ENCODE assay signal across 27 cellular contexts in the genomic region with DNA sequence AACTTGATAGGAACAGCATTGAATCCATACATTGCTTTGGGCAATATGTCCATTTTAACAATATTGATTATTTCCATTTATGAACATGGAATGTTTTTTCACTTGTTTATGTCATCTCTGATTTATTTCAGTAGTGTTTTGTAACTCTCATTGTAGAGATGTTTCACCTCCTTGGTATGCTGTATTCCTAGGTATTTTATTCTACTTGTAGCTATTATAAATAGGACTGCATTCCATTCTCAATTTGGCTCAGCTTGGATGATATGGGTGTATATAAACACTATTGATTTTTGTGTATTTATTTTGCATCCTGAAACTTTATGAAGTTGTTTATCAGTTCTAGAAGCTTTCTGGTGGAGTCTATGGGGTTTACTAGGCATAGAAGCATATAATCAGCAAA.
"Had no signal": no experiment of that assay in that cellular context is flagged by ENCODE, and none has a peak within 500 bp of the region (broad histone marks: within the 10 kb centered on the region; RNA-seq: fewer than 3 reads in every experiment).

No MANE protein-coding gene starts in this region.

- DNase-seq: activated CD4-positive, alpha-beta T cell treated with anti-CD3 and anti-CD28 coated beads for 36 hours; activated CD4-positive, alpha-beta T cell treated with anti-CD3 and anti-CD28 coated beads, Interleukin-2, amount 10 ng/mL, durations not matched to agents 7 days and 5 days; activated CD4-positive, alpha-beta T cell treated with anti-CD3 and anti-CD28 coated beads, Interleukin-2, amount 50 U/mL, for 48 hours; activated CD8-positive, alpha-beta memory T cell treated with anti-CD3 and anti-CD28 coated beads, Interleukin-2, amount 50 U/mL, for 4 hours; activated gamma-delta T cell treated with Interleukin-2 at 50 U/mL for 16 hours; activated naive CD4-positive, alpha-beta T cell treated with anti-CD3 and anti-CD28 coated beads for 36 hours; activated T-cell treated with anti-CD3 and anti-CD28 coated beads for 4 hours; activated T-cell treated with anti-CD3 and anti-CD28 coated beads, Interleukin-2, amount 50 U/mL, for 4 hours; adrenal gland; brain microvascular endothelial cell; NCI-H1105; NCI-H1417 treated with DMSO at 0.1 percent for 48 hours; NCI-H187 treated with DMSO at 0.1 percent for 48 hours; NCI-H2081; NCI-H345; NCI-H524 treated with DMSO at 0.1 percent for 48 hours; SHP77 treated with DMSO at 0.1 percent for 48 hours; SK-N-SH had no signal

- H3K27me3 ChIP-seq: adrenal gland, brain microvascular endothelial cell, cardiac muscle cell, SJSA1 had no signal

- H3K27me3 Mint-ChIP-seq: activated CD4-positive, alpha-beta T cell treated with anti-CD3 and anti-CD28 coated beads for 36 hours; activated CD4-positive, alpha-beta T cell treated with anti-CD3 and anti-CD28 coated beads, Interleukin-2, amount 10 ng/mL, durations not matched to agents 7 days and 5 days; central memory CD8-positive, alpha-beta T cell had no signal

- H3K4me3 Mint-ChIP-seq: activated CD4-positive, alpha-beta T cell treated with anti-CD3 and anti-CD28 coated beads for 36 hours; activated CD4-positive, alpha-beta T cell treated with anti-CD3 and anti-CD28 coated beads, Interleukin-2, amount 10 ng/mL, durations not matched to agents 7 days and 5 days; activated naive CD4-positive, alpha-beta T cell treated with anti-CD3 and anti-CD28 coated beads for 36 hours; activated T-cell treated with anti-CD3 and anti-CD28 coated beads, Interleukin-2, amount 50 U/mL, for 4 hours; activated T-helper 1 cell treated with anti-CD3 and anti-CD28 coated beads, Interleukin-12 subunit alpha, Interleukin-12 subunit beta, Interleukin-2, Interleukin-4 antibody, amounts not matched to agents 30 ng/mL and 10 ng/mL and 1 ng/mL, durations not matched to agents 14 hours and 24 hours and 36 hours; central memory CD8-positive, alpha-beta T cell; T-helper 1 cell treated with Interleukin-12 subunit alpha and Interleukin-12 subunit beta and Interleukin-4 antibody, amounts not matched to agents 30 μg/mL and 1 μg/mL, for 36 hours; T-helper 2 cell treated with Interferon-gamma antibody and Interleukin-4, amounts not matched to agents 5 μg/mL and 100 μg/mL, for 36 hours had no signal

- H3K36me3 Mint-ChIP-seq: activated naive CD4-positive, alpha-beta T cell treated with anti-CD3 and anti-CD28 coated beads, Interleukin-2, amount 50 U/mL, for 72 hours had no signal

- FAIRE-seq: TTC549 had no signal

- H3K27ac Mint-ChIP-seq: activated CD4-positive, alpha-beta T cell treated with anti-CD3 and anti-CD28 coated beads for 36 hours; activated CD4-positive, alpha-beta T cell treated with anti-CD3 and anti-CD28 coated beads, Interleukin-2, amount 10 ng/mL, durations not matched to agents 7 days and 5 days; activated naive CD4-positive, alpha-beta T cell treated with anti-CD3 and anti-CD28 coated beads for 36 hours; activated naive CD4-positive, alpha-beta T cell treated with anti-CD3 and anti-CD28 coated beads, Interleukin-2, amount 50 U/mL, for 72 hours; activated T-helper 1 cell treated with anti-CD3 and anti-CD28 coated beads, Interleukin-12 subunit alpha, Interleukin-12 subunit beta, Interleukin-2, Interleukin-4 antibody, amounts not matched to agents 30 ng/mL and 10 ng/mL and 1 ng/mL, durations not matched to agents 14 hours and 24 hours and 36 hours; T-helper 1 cell treated with Interleukin-12 subunit alpha and Interleukin-12 subunit beta and Interleukin-4 antibody, amounts not matched to agents 30 μg/mL and 1 μg/mL, for 36 hours; T-helper 2 cell treated with Interferon-gamma antibody and Interleukin-4, amounts not matched to agents 5 μg/mL and 100 μg/mL, for 36 hours had no signal

- H3K36me3 ChIP-seq: adrenal gland, brain microvascular endothelial cell, cardiac muscle cell, SJSA1 had no signal

- H3K4me1 ChIP-seq: adrenal gland, SJSA1 had no signal

- H3K4me3 ChIP-seq: cardiac muscle cell, SJSA1 had no signal

- H3K9me3 Mint-ChIP-seq: activated T-helper 1 cell treated with anti-CD3 and anti-CD28 coated beads, Interleukin-12 subunit alpha, Interleukin-12 subunit beta, Interleukin-2, Interleukin-4 antibody, amounts not matched to agents 30 ng/mL and 10 ng/mL and 1 ng/mL, durations not matched to agents 14 hours and 24 hours and 36 hours had no signal

- H3K4me1 Mint-ChIP-seq: activated CD4-positive, alpha-beta T cell treated with anti-CD3 and anti-CD28 coated beads for 36 hours; activated CD4-positive, alpha-beta T cell treated with anti-CD3 and anti-CD28 coated beads, Interleukin-2, amount 10 ng/mL, durations not matched to agents 7 days and 5 days; central memory CD8-positive, alpha-beta T cell had no signal

- H3K9me3 ChIP-seq: adrenal gland, SK-N-SH had no signal

- H3K27ac ChIP-seq: adrenal gland, brain microvascular endothelial cell, cardiac muscle cell, KMS-11, SJSA1 had no signal
